ENCODE assay signal across 9 cellular contexts in the genomic region with DNA sequence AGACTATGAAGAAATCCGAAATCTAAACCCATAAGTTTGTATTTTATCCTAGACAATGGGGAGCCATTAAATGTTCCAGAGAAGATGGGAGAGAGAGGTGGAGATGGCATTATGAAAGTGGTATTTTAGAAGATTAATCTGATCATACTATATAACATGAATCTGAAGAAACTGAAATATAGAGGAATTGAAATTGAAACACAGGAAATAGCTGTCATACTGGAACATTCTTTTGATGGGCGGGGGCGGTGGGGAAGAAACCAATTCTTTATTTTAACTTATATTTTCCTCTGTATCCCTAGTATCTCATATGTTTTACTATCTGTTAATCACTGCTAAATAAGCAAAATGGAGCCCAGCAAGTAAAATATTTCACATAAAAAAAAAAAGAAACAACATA. TPM values are rescaled to one million over a fixed set of nuclear protein-coding genes. Genes with fewer than 3 reads are reported as not detected.
A peak's percentile ranks its signal among the peaks of the same experiment; 100 is the strongest.
DNase-seq lines count a peak whose midpoint lies in the region; ATAC-seq, FAIRE-seq and TF ChIP-seq lines count a peak whose summit lies in the region.
"Had no signal": no experiment of that assay in that cellular context is flagged by ENCODE, and none has a peak within 500 bp of the region (broad histone marks: within the 10 kb centered on the region; RNA-seq: fewer than 3 reads in every experiment).

No MANE protein-coding gene starts in this region.

- H4K20me1 ChIP-seq in OCI-LY1 (ENCODE audit: insufficient read depth, low read length) (no peaks in the 10 kb centered on the region), astrocyte (ENCODE audit: insufficient read depth, low read length) (no peaks in the 10 kb centered on the region)

- H3K4me2 ChIP-seq in OCI-LY1 (ENCODE audit: low read length) (peak overlapping the region; percentile 0; the same call in 1 of the 2 replicates), astrocyte (ENCODE audit: low read length) (peak overlapping the region; percentile 33)

- H3K27ac Mint-ChIP-seq in astrocyte (ENCODE audit: unreplicated experiment) = peak overlapping the region; percentile 90

- ATAC-seq in GM19395 (IDR thresholded peaks at IDR 0.05; ENCODE audit: unreplicated experiment) = peak; percentile 46

- no peaks in the 10 kb centered on the region for H3F3A ChIP-seq in OCI-LY1 (ENCODE audit: insufficient read depth, low read length)

- H3K4me3 ChIP-seq in OCI-LY1 (ENCODE audit: low read depth, low read length, poor library complexity, severe bottlenecking) (no peak overlapping the region), astrocyte (ENCODE audit: insufficient read depth, low read depth, low read length) (no peak overlapping the region)

- H3K27me3 Mint-ChIP-seq in astrocyte (ENCODE audit: low read depth, unreplicated experiment) = no peaks in the 10 kb centered on the region

- no peaks in the 10 kb centered on the region for H3K9me2 ChIP-seq in OCI-LY1 (ENCODE audit: low read depth, low read length)

- no peaks in the 10 kb centered on the region for H3K36me3 Mint-ChIP-seq in astrocyte (ENCODE audit: low read depth, unreplicated experiment)

- H3K27me3 ChIP-seq in OCI-LY1 (ENCODE audit: insufficient read depth, low read length) (no peaks in the 10 kb centered on the region), astrocyte (ENCODE audit: insufficient read depth, low read length) (no peaks in the 10 kb centered on the region)

- H3K79me2 ChIP-seq in OCI-LY1 (ENCODE audit: insufficient read depth, low read length) (no peaks in the 10 kb centered on the region), astrocyte (ENCODE audit: insufficient read depth, low read length) (no peaks in the 10 kb centered on the region)

- H3K27ac ChIP-seq in OCI-LY1 (ENCODE audit: low read depth, low read length, poor library complexity, severe bottlenecking) (peak overlapping the region; percentile 46), astrocyte (ENCODE audit: low read depth, low read length) (peak overlapping the region; percentile 47)

- peaks cover 5% of the 10 kb centered on the region for H3K9me3 Mint-ChIP-seq in astrocyte (ENCODE audit: unreplicated experiment)

- TF ChIP-seq CTCF in OCI-LY1 (IDR thresholded peaks at IDR 0.05; ENCODE audit: low read length) = no peak
- no peak for TF ChIP-seq CTCF in astrocyte (IDR thresholded peaks at IDR 0.05; ENCODE audit: insufficient read depth, low read depth, low read length)

- H3K4me3 Mint-ChIP-seq in astrocyte (ENCODE audit: unreplicated experiment) = peak overlapping the region; percentile 35

- H3K4me1 Mint-ChIP-seq in astrocyte (ENCODE audit: low read depth, unreplicated experiment) = peaks cover 24% of the 10 kb centered on the region

- H3K9ac ChIP-seq in OCI-LY1 (ENCODE audit: low read length) (no peak overlapping the region), astrocyte (ENCODE audit: low read length) (peak overlapping the region; percentile 7)

- H3K9me3 ChIP-seq in OCI-LY1 (ENCODE audit: low read length) (no peaks in the 10 kb centered on the region), astrocyte (ENCODE audit: insufficient read depth, low read depth, low read length) (no peaks in the 10 kb centered on the region)

- H2AFZ ChIP-seq in OCI-LY1 (ENCODE audit: low read length) (no peak overlapping the region), astrocyte (ENCODE audit: low read depth, low read length) (no peak overlapping the region)

- H3K36me3 ChIP-seq in OCI-LY1 (ENCODE audit: insufficient read depth, low read length) (no peaks in the 10 kb centered on the region), astrocyte (ENCODE audit: insufficient read depth, low read length) (no peaks in the 10 kb centered on the region)

- no peak for DNase-seq in astrocyte (ENCODE audit: low read depth)
- peak; percentile 54 for DNase-seq in stimulated activated CD4-positive, alpha-beta T cell treated with anti-CD3 and anti-CD28 coated beads, Interleukin-4, amount 100 ng/mL, for 24 hours
- DNase-seq in EL = no peak
- no peak for DNase-seq in DMS79 treated with DMSO at 0.1 percent for 48 hours (lab: John Stamatoyannopoulos, UW)
- DNase-seq in NCI-H82 (lab: John Stamatoyannopoulos, UW) = no peak
- DNase-seq: GF-D8, NCI-H1694 had no signal

- H3K4me1 ChIP-seq in OCI-LY1 (ENCODE audit: insufficient read depth, low read length, severe bottlenecking) (peaks cover 29% of the 10 kb centered on the region), astrocyte (ENCODE audit: insufficient read depth, low read length) (peaks cover 19% of the 10 kb centered on the region)

- no peak for FAIRE-seq in astrocyte (lab: Jason Lieb, UNC)

RNA-seq across cellular contexts. Expression of a gene that starts 27.0 kb away (rescaled TPM):
- total RNA-seq in astrocyte = 105 and 122 TPM in 2 replicates
